ENCODE assay signal across 32 cellular contexts in genomic region chr4:21452931-21453330, GRCh38.
"Had no signal": no experiment of that assay in that cellular context is flagged by ENCODE, and none has a peak within 500 bp of the region (broad histone marks: within the 10 kb centered on the region; RNA-seq: fewer than 3 reads in every experiment).

No MANE protein-coding gene starts in this region.

- H3K79me2 ChIP-seq: hepatocyte had no signal

- H3K4me2 ChIP-seq: hepatocyte had no signal

- H3K4me1 Mint-ChIP-seq: activated naive CD8-positive, alpha-beta T cell treated with anti-CD3 and anti-CD28 coated beads for 36 hours; immature natural killer cell; memory B cell; neural crest cell; stimulated activated naive B cell treated with anti-CD40 and anti-IgM and Interleukin-4, amounts not matched to agents 10 μg/mL and 1 μg/mL and 100 μg/mL, for 72 hours had no signal

- H3K9me3 Mint-ChIP-seq: dendritic cell treated with granulocyte-macrophage colony-stimulating factor and Interleukin-4, amounts not matched to agents 40 ng/mL and 50 ng/mL, for 4 days; neural crest cell had no signal

- H3K4me3 Mint-ChIP-seq: activated naive CD8-positive, alpha-beta T cell treated with anti-CD3 and anti-CD28 coated beads for 36 hours; activated T-cell treated with anti-CD3 and anti-CD28 coated beads, Interleukin-2, amount 50 U/mL, for 24 hours; dendritic cell treated with granulocyte-macrophage colony-stimulating factor and Interleukin-4, amounts not matched to agents 40 ng/mL and 50 ng/mL, for 4 days; immature natural killer cell; memory B cell; neural crest cell; stimulated activated naive B cell treated with anti-CD40 and anti-IgM and Interleukin-4, amounts not matched to agents 10 μg/mL and 1 μg/mL and 100 μg/mL, for 72 hours had no signal

- H3K4me3 ChIP-seq: hepatocyte, mucosa of descending colon, sigmoid colon, testis, vagina had no signal

- H3K4me1 ChIP-seq: sigmoid colon, testis, vagina had no signal

- H3K27ac ChIP-seq: hepatocyte, sigmoid colon, testis, vagina had no signal

- H2AFZ ChIP-seq: hepatocyte had no signal

- H3K27me3 ChIP-seq: hepatocyte, sigmoid colon, testis, vagina had no signal

- H3K27me3 Mint-ChIP-seq: activated naive CD8-positive, alpha-beta T cell treated with anti-CD3 and anti-CD28 coated beads for 36 hours; activated T-cell treated with anti-CD3 and anti-CD28 coated beads, Interleukin-2, amount 50 U/mL, for 24 hours; dendritic cell treated with granulocyte-macrophage colony-stimulating factor and Interleukin-4, amounts not matched to agents 40 ng/mL and 50 ng/mL, for 4 days; memory B cell; stimulated activated naive B cell treated with anti-CD40 and anti-IgM and Interleukin-4, amounts not matched to agents 10 μg/mL and 1 μg/mL and 100 μg/mL, for 72 hours had no signal

- H3K9me3 ChIP-seq: mucosa of descending colon, sigmoid colon, testis, vagina had no signal

- H3K36me3 Mint-ChIP-seq: activated naive CD8-positive, alpha-beta T cell treated with anti-CD3 and anti-CD28 coated beads for 36 hours; immature natural killer cell; memory B cell; stimulated activated naive B cell treated with anti-CD40 and anti-IgM and Interleukin-4, amounts not matched to agents 10 μg/mL and 1 μg/mL and 100 μg/mL, for 72 hours had no signal

- H3K36me3 ChIP-seq: sigmoid colon, vagina had no signal

- FAIRE-seq: endometrium, TTC549 had no signal

- ATAC-seq: left cardiac atrium; mucosa of descending colon; stimulated activated naive B cell treated with anti-CD40 and anti-IgM and Interleukin-4, amounts not matched to agents 10 μg/mL and 1 μg/mL and 100 μg/mL, for 72 hours had no signal

- H3K27ac Mint-ChIP-seq: activated naive CD8-positive, alpha-beta T cell treated with anti-CD3 and anti-CD28 coated beads for 36 hours; activated T-cell treated with anti-CD3 and anti-CD28 coated beads, Interleukin-2, amount 50 U/mL, for 24 hours; activated T-helper 2 cell treated with anti-CD3 and anti-CD28 coated beads, Interferon-gamma antibody, Interleukin-2, Interleukin-4, amounts not matched to agents 10 μg/mL and 5 μg/mL and 100 μg/mL, durations not matched to agents 14 hours and 24 hours and 36 hours; dendritic cell treated with granulocyte-macrophage colony-stimulating factor and Interleukin-4, amounts not matched to agents 40 ng/mL and 50 ng/mL, for 4 days; immature natural killer cell; memory B cell; stimulated activated naive B cell treated with anti-CD40 and anti-IgM and Interleukin-4, amounts not matched to agents 10 μg/mL and 1 μg/mL and 100 μg/mL, for 72 hours had no signal

- DNase-seq: activated CD4-positive, alpha-beta T cell treated with anti-CD3 and anti-CD28 coated beads for 1 hour; activated CD8-positive, alpha-beta memory T cell treated with anti-CD3 and anti-CD28 coated beads for 24 hours; activated CD8-positive, alpha-beta memory T cell treated with anti-CD3 and anti-CD28 coated beads, Interleukin-2, amount 50 U/mL, for 4 hours; activated naive CD4-positive, alpha-beta T cell; activated naive CD8-positive, alpha-beta T cell treated with anti-CD3 and anti-CD28 coated beads for 36 hours; activated T-cell treated with anti-CD3 and anti-CD28 coated beads, Interleukin-2, amount 50 U/mL, for 24 hours; amniotic stem cell; effector CD4-positive, alpha-beta T cell; erythroblast; foreskin fibroblast; glutamatergic neuron; immature natural killer cell; left cardiac atrium; mucosa of descending colon; occipital lobe; posterior cingulate gyrus; retina; sigmoid colon; stimulated activated CD4-positive, alpha-beta T cell treated with anti-CD3 and anti-CD28 coated beads, Interleukin-2, amount 100 ng/mL, for 48 hours; stimulated activated CD8-positive, alpha-beta memory T cell treated with anti-CD3 and anti-CD28 coated beads, Interleukin-4, amount 100 ng/mL, for 48 hours; stimulated activated naive B cell treated with anti-CD40 and anti-IgM and Interleukin-4, amounts not matched to agents 10 μg/mL and 1 μg/mL and 100 μg/mL, for 72 hours; T-helper 1 cell; testis; trophoblast cell had no signal
